ENCODE assay signal across 1 cellular context in genomic region chr17:81512984-81513668, GRCh38.
TF ChIP-seq lines count a peak whose summit lies in the region.

No MANE protein-coding gene starts in this region.

TF ChIP-seq in HepG2, 621 proteins besides CTCF, POLR2A, EP300 and RAD21 (continues in another document):
- TF ChIP-seq ZMAT3 (CRISPR knock-in tag; conservative IDR thresholded peaks at IDR 0.05), result no peak; the same call in 1 of the 2 replicates
- TF ChIP-seq ZNF562 (CRISPR knock-in tag; IDR thresholded peaks at IDR 0.05; ENCODE audit: borderline replicate concordance), result no peak
- TF ChIP-seq ELF1 (CRISPR knock-in tag; IDR thresholded peaks at IDR 0.05), result no peak
- TF ChIP-seq TSC22D2 (CRISPR knock-in tag; IDR thresholded peaks at IDR 0.05; ENCODE audit: borderline replicate concordance), result peak; percentile 16; the same call in 1 of the 2 replicates
- TF ChIP-seq ZNF138 (CRISPR knock-in tag; IDR thresholded peaks at IDR 0.05; ENCODE audit: low read depth), result peak; percentile 12; the same call in 1 of the 2 replicates
- no peak for TF ChIP-seq CAMTA2 (CRISPR knock-in tag; IDR thresholded peaks at IDR 0.05; ENCODE audit: borderline replicate concordance)
- TF ChIP-seq ZNF274 (CRISPR knock-in tag; IDR thresholded peaks at IDR 0.05), result 0 out of 2 replicates have a peak, but pooled peaks have one; percentile 72
- TF ChIP-seq ZFP62 (CRISPR knock-in tag; IDR thresholded peaks at IDR 0.05), result no peak
- TF ChIP-seq ZNF501 (CRISPR knock-in tag; IDR thresholded peaks at IDR 0.05), result no peak
- peak; percentile 5; the same call in 1 of the 2 replicates for TF ChIP-seq NFKB2 (CRISPR knock-in tag; IDR thresholded peaks at IDR 0.05; ENCODE audit: borderline replicate concordance)
- TF ChIP-seq ATM (IDR thresholded peaks at IDR 0.05; ENCODE audit: borderline replicate concordance), result no peak
- no peak; the same call in 1 of the 2 replicates for TF ChIP-seq MEF2D (CRISPR knock-in tag; IDR thresholded peaks at IDR 0.05)
- TF ChIP-seq ZNF512 (CRISPR knock-in tag; IDR thresholded peaks at IDR 0.05), result no peak
- TF ChIP-seq ZNF513 (CRISPR knock-in tag; conservative IDR thresholded peaks at IDR 0.05), result no peak
- TF ChIP-seq PHF8 (CRISPR knock-in tag; IDR thresholded peaks at IDR 0.05), result peak; percentile 32; the same call in 1 of the 2 replicates
- TF ChIP-seq ZBED4 (CRISPR knock-in tag; IDR thresholded peaks at IDR 0.05; ENCODE audit: borderline replicate concordance), result no peak
- no peak for TF ChIP-seq DBP (CRISPR knock-in tag; IDR thresholded peaks at IDR 0.05; ENCODE audit: not compliant biosample characterization)
- no peak for TF ChIP-seq ZNF432 (CRISPR knock-in tag; IDR thresholded peaks at IDR 0.05; ENCODE audit: borderline replicate concordance)
- TF ChIP-seq ELF3 (CRISPR knock-in tag; IDR thresholded peaks at IDR 0.05), result no peak
- TF ChIP-seq IRF2 (CRISPR knock-in tag; IDR thresholded peaks at IDR 0.05), result no peak
- TF ChIP-seq ZNF264 (CRISPR knock-in tag; IDR thresholded peaks at IDR 0.05), result no peak
- TF ChIP-seq ZNF318 (CRISPR knock-in tag; IDR thresholded peaks at IDR 0.05), result no peak
- TF ChIP-seq RFX1 (IDR thresholded peaks at IDR 0.05), result no peak
- 0 out of 2 replicates have a peak, but pooled peaks have one; percentile 15 for TF ChIP-seq ZZZ3 (CRISPR knock-in tag; IDR thresholded peaks at IDR 0.05; ENCODE audit: borderline replicate concordance)
- peak; percentile 28; the same call in 1 of the 2 replicates for TF ChIP-seq ZNF776 (CRISPR knock-in tag; IDR thresholded peaks at IDR 0.05)
- no peak; the same call in 1 of the 2 replicates for TF ChIP-seq ISL2 (CRISPR knock-in tag; IDR thresholded peaks at IDR 0.05)
- peak; percentile 44; the same call in 1 of the 2 replicates for TF ChIP-seq ARHGAP35 (CRISPR knock-in tag; IDR thresholded peaks at IDR 0.05; ENCODE audit: borderline replicate concordance)
- no peak for TF ChIP-seq ZNF800 (CRISPR knock-in tag; IDR thresholded peaks at IDR 0.05)
- TF ChIP-seq ZBTB43 (CRISPR knock-in tag; conservative IDR thresholded peaks at IDR 0.05), result no peak; the same call in 1 of the 2 replicates
- TF ChIP-seq KLF6 (CRISPR knock-in tag; IDR thresholded peaks at IDR 0.05), result no peak; the same call in 1 of the 2 replicates
- TF ChIP-seq SPEN (CRISPR knock-in tag; IDR thresholded peaks at IDR 0.05; ENCODE audit: low read depth), result no peak
- no peak for TF ChIP-seq STAT5B (CRISPR knock-in tag; IDR thresholded peaks at IDR 0.05)
- 0 out of 2 replicates have a peak, but pooled peaks have one; percentile 40 for TF ChIP-seq STAT6 (CRISPR knock-in tag; IDR thresholded peaks at IDR 0.05; ENCODE audit: borderline replicate concordance)
